ENCODE assay signal across 25 cellular contexts in the genomic region with DNA sequence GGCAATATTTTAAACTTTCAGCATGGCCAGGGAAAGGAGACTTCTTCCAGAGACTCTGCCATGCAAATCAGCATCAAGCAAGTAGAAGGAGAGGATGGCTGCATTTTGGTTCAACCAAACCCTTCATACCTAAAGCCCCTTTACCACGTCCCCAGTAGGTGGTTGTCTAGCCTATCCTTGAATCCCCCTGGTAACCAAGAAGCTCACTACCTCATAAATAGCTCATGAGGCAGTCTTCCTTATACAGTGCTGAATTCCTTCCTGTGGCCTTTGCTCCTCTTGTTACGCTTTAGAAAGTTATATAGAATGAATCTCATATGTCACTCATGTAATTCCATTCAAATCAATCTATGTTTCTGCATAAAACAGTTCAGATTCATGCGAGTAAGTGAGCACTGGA.
"Had no signal": no experiment of that assay in that cellular context is flagged by ENCODE, and none has a peak within 500 bp of the region (broad histone marks: within the 10 kb centered on the region; RNA-seq: fewer than 3 reads in every experiment).

No MANE protein-coding gene starts in this region.

- H3K27ac ChIP-seq: colonic mucosa, epithelial cell of prostate, esophagus squamous epithelium, gastroesophageal sphincter, hepatocyte, lower lobe of right lung had no signal

- H3K27me3 Mint-ChIP-seq: dendritic cell treated with granulocyte-macrophage colony-stimulating factor and Interleukin-4, amounts not matched to agents 40 ng/mL and 50 ng/mL, for 4 days had no signal

- DNase-seq: cerebellar nuclear complex; colonic mucosa; cortex of kidney; effector CD8-positive, alpha-beta T cell; effector memory CD8-positive, alpha-beta T cell; endodermal cell; erythroblast; esophagus squamous epithelium; foreskin fibroblast; foreskin melanocyte; glutamatergic neuron; head of caudate nucleus; hypothalamus; left colon; lower lobe of right lung; mesenchymal stem cell; mucosa of descending colon; naive B cell had no signal

- H3K4me1 Mint-ChIP-seq: endodermal cell, mesothelial cell of epicardium had no signal

- H3K4me3 Mint-ChIP-seq: dendritic cell treated with granulocyte-macrophage colony-stimulating factor and Interleukin-4, amounts not matched to agents 40 ng/mL and 50 ng/mL, for 4 days; effector memory CD8-positive, alpha-beta T cell; endodermal cell; mesothelial cell of epicardium; naive B cell had no signal

- H3K4me2 ChIP-seq: hepatocyte had no signal

- ATAC-seq: effector memory CD8-positive, alpha-beta T cell; esophagus mucosa; gastroesophageal sphincter; left colon; left lobe of liver; lower lobe of right lung; mucosa of descending colon had no signal

- H2AFZ ChIP-seq: hepatocyte had no signal

- H3K36me3 ChIP-seq: colonic mucosa, esophagus squamous epithelium, gastroesophageal sphincter, lower lobe of right lung had no signal

- H3K4me1 ChIP-seq: colonic mucosa, esophagus squamous epithelium, gastroesophageal sphincter, lower lobe of right lung had no signal

- H3K4me3 ChIP-seq: colonic mucosa, esophagus squamous epithelium, gastroesophageal sphincter, hepatocyte, lower lobe of right lung, mucosa of descending colon had no signal

- H3K79me2 ChIP-seq: hepatocyte had no signal

- H3K9me3 Mint-ChIP-seq: effector memory CD8-positive, alpha-beta T cell; endodermal cell had no signal

- H3K9me3 ChIP-seq: colonic mucosa, lower lobe of right lung had no signal

- H3K27ac Mint-ChIP-seq: dendritic cell treated with granulocyte-macrophage colony-stimulating factor and Interleukin-4, amounts not matched to agents 40 ng/mL and 50 ng/mL, for 4 days; effector memory CD8-positive, alpha-beta T cell; endodermal cell; mesothelial cell of epicardium; naive B cell had no signal

- H3K27me3 ChIP-seq: colonic mucosa, esophagus squamous epithelium, gastroesophageal sphincter, hepatocyte had no signal
